In genomic region chr1:188070848-188071247, GRCh38 we compare ENCODE assay signal across 18 cellular contexts.
"Had no signal": no experiment of that assay in that cellular context is flagged by ENCODE, and none has a peak within 500 bp of the region (broad histone marks: within the 10 kb centered on the region; RNA-seq: fewer than 3 reads in every experiment).

No MANE protein-coding gene starts in this region.

- H3K27me3 Mint-ChIP-seq: activated CD8-positive, alpha-beta T cell treated with anti-CD3 and anti-CD28 coated beads for 36 hours; activated naive CD8-positive, alpha-beta T cell treated with anti-CD3 and anti-CD28 coated beads, Interleukin-2, amount 10 ng/mL, durations not matched to agents 7 days and 5 days; memory B cell; type B pancreatic cell had no signal

- H3K4me1 ChIP-seq: ascending aorta, esophagus squamous epithelium, left ventricle myocardium inferior had no signal

- H3K4me3 ChIP-seq: ascending aorta, dorsolateral prefrontal cortex, esophagus squamous epithelium, left ventricle myocardium inferior had no signal

- H3K9me3 ChIP-seq: ascending aorta had no signal

- H3K27me3 ChIP-seq: ascending aorta, dorsolateral prefrontal cortex, esophagus squamous epithelium had no signal

- H3K36me3 Mint-ChIP-seq: activated naive CD8-positive, alpha-beta T cell treated with anti-CD3 and anti-CD28 coated beads, Interleukin-2, amount 10 ng/mL, durations not matched to agents 7 days and 5 days; memory B cell; type B pancreatic cell had no signal

- H3K4me1 Mint-ChIP-seq: activated naive CD8-positive, alpha-beta T cell treated with anti-CD3 and anti-CD28 coated beads, Interleukin-2, amount 10 ng/mL, durations not matched to agents 7 days and 5 days; memory B cell; nephron progenitor cell had no signal

- H3K27ac ChIP-seq: ascending aorta, dorsolateral prefrontal cortex, esophagus squamous epithelium, left ventricle myocardium inferior, VCaP had no signal

- H3K4me3 Mint-ChIP-seq: activated CD8-positive, alpha-beta T cell treated with anti-CD3 and anti-CD28 coated beads for 36 hours; activated naive CD8-positive, alpha-beta T cell treated with anti-CD3 and anti-CD28 coated beads, Interleukin-2, amount 10 ng/mL, durations not matched to agents 7 days and 5 days; memory B cell; nephron progenitor cell; type B pancreatic cell had no signal

- DNase-seq: activated CD4-positive, alpha-beta T cell treated with anti-CD3 and anti-CD28 coated beads for 4 hours; activated CD8-positive, alpha-beta memory T cell treated with anti-CD3 and anti-CD28 coated beads, Interleukin-2, amount 50 U/mL, for 48 hours; activated CD8-positive, alpha-beta T cell treated with anti-CD3 and anti-CD28 coated beads for 36 hours; activated naive CD8-positive, alpha-beta T cell treated with anti-CD3 and anti-CD28 coated beads, Interleukin-2, amount 10 ng/mL, durations not matched to agents 7 days and 5 days; dorsolateral prefrontal cortex; esophagus squamous epithelium; foreskin fibroblast; glutamatergic neuron; left ventricle myocardium inferior; nephron progenitor cell; stimulated activated CD4-positive, alpha-beta T cell treated with anti-CD3 and anti-CD28 coated beads, Interleukin-2, amount 100 ng/mL, for 24 hours; stimulated activated naive CD4-positive, alpha-beta T cell; T-helper 9 cell had no signal

- H3K27ac Mint-ChIP-seq: activated CD8-positive, alpha-beta T cell treated with anti-CD3 and anti-CD28 coated beads for 36 hours; activated naive CD8-positive, alpha-beta T cell treated with anti-CD3 and anti-CD28 coated beads, Interleukin-2, amount 10 ng/mL, durations not matched to agents 7 days and 5 days; memory B cell; nephron progenitor cell; type B pancreatic cell had no signal

- H3K36me3 ChIP-seq: ascending aorta, esophagus squamous epithelium, left ventricle myocardium inferior had no signal

- ATAC-seq: activated CD8-positive, alpha-beta T cell treated with anti-CD3 and anti-CD28 coated beads for 36 hours; sciatic nerve had no signal
